Comparison of ENCODE assay signal across 10 cellular contexts in genomic region chr20:34300809-34301586, GRCh38. TPM values are rescaled to one million over a fixed set of nuclear protein-coding genes. Genes with fewer than 3 reads are reported as not detected.
DNase-seq lines count a peak whose midpoint lies in the region; ATAC-seq and TF ChIP-seq lines count a peak whose summit lies in the region.
"Had no signal": no experiment of that assay in that cellular context is flagged by ENCODE, and none has a peak within 500 bp of the region (broad histone marks: within the 10 kb centered on the region; RNA-seq: fewer than 3 reads in every experiment).

No MANE protein-coding gene starts in this region.

- H3K9me2 ChIP-seq in HCT116 (ENCODE audit: insufficient read depth): no peaks in the 10 kb centered on the region

- H3K36me3 ChIP-seq in HCT116 (ENCODE audit: control insufficient read depth in 1 of 2, insufficient read depth in 2 of 2, low read length in 2 of 2) (peaks cover 0 to 25% of the 10 kb centered on the region in 2 experiments; a peak in 2 of 4 replicates), iPS-18a (ENCODE audit: control insufficient read depth, low read depth, low read length) (peaks cover 10% of the 10 kb centered on the region)
- H3K36me3 ChIP-seq: adrenal gland had no signal

- H2AFZ ChIP-seq in HCT116 (ENCODE audit: low read depth, low read length, poor library complexity, severe bottlenecking): no peak overlapping the region

- H3K36me3 Mint-ChIP-seq in T-helper 17 cell (ENCODE audit: low read depth): no peaks in the 10 kb centered on the region

- peaks cover 13 to 45% of the 10 kb centered on the region in 2 experiments for H3K4me1 ChIP-seq in HCT116 (ENCODE audit: control insufficient read depth in 1 of 2, insufficient read depth in 2 of 2, low read length in 2 of 2)
- H3K4me1 ChIP-seq in iPS-18a (ENCODE audit: control insufficient read depth, low read depth, low read length): peaks cover 5% of the 10 kb centered on the region

- H3K27me3 ChIP-seq in HCT116 (ENCODE audit: insufficient read depth, low read length) (no peaks in the 10 kb centered on the region), iPS-18a (ENCODE audit: control insufficient read depth, insufficient read depth, low read length) (no peaks in the 10 kb centered on the region)
- H3K27me3 ChIP-seq: adrenal gland had no signal

- ATAC-seq in HCT116: no peak
- ATAC-seq in T-helper 17 cell: no peak
- ATAC-seq in GM19395 (IDR thresholded peaks at IDR 0.05; ENCODE audit: unreplicated experiment): no peak
- no peak for ATAC-seq in HG03354 (IDR thresholded peaks at IDR 0.05; ENCODE audit: poor library complexity, severe bottlenecking, unreplicated experiment)

- POLR2A ChIA-PET in HCT116 (lab: Charles Lee): interaction anchor here (1.3 kb wide), 2 partner anchors 10 to 183 kb away, joined by 3 to 4 read pairs; no protein-coding TSS in a partner anchor

- RAD21 ChIA-PET in HCT116 (lab: Charles Lee; ENCODE audit: low non-redundant PET in 1 of 2, low total read pairs in 2 of 2, uncharacterized antibody in 2 of 2, unreplicated experiment in 2 of 2): no interaction called here

- peak overlapping the region; percentile 97 for H3K9ac ChIP-seq in HCT116 (ENCODE audit: low read length)
- H3K9ac ChIP-seq in iPS-18a (ENCODE audit: low read length): peak overlapping the region; percentile 16

- H3K79me2 ChIP-seq in HCT116 (ENCODE audit: insufficient read depth, low read length): peaks cover 67% of the 10 kb centered on the region

- no peak for TF ChIP-seq POLR2A in HCT116 (IDR thresholded peaks at IDR 0.05; ENCODE audit: borderline replicate concordance, extremely low read depth, insufficient read depth, insufficient read length)

- H3K27ac ChIP-seq in C4-2B: peak overlapping the region; percentile 93
- H3K27ac ChIP-seq in HCT116 (ENCODE audit: low read depth, low read length): peak overlapping the region; percentile 28; the same call in 1 of the 2 replicates
- no peak overlapping the region for H3K27ac ChIP-seq in iPS-18a (ENCODE audit: low read length)
- H3K27ac ChIP-seq: adrenal gland had no signal

- peaks cover 8% of the 10 kb centered on the region for H3K4me1 Mint-ChIP-seq in T-helper 17 cell

- no TSS peak for BruUV-seq in HCT116 (replicated peaks; lab: Mats Ljungman, UMichigan)

- H3K4me3 ChIP-seq in HCT116 (replicated peaks in 1 of 2; ENCODE audit: low read depth in 1 of 2, low read length in 2 of 2): peak overlapping the region; percentile 55 to 80; a peak in 3 of 4 replicates
- peak overlapping the region; percentile 68 for H3K4me3 ChIP-seq in iPS-18a (ENCODE audit: low read length)

- DNase-seq in HCT116 (ENCODE audit: low read depth, low spot score) (no peak), T-helper 17 cell (no peak), kidney tubule cell (ENCODE audit: low spot score) (no peak)
- no peak for DNase-seq in stimulated activated CD4-positive, alpha-beta T cell treated with anti-CD3 and anti-CD28 coated beads, Interleukin-4, amount 100 ng/mL, for 24 hours

- peak overlapping the region; percentile 73 for H3K4me2 ChIP-seq in HCT116 (ENCODE audit: low read length)

- no peak overlapping the region for H3K27ac Mint-ChIP-seq in T-helper 17 cell

- H4K20me1 ChIP-seq in HCT116 (ENCODE audit: insufficient read depth): peaks cover 11% of the 10 kb centered on the region; the same call in 1 of the 2 replicates

- no peak for TF ChIP-seq RAD21 in HCT116 (IDR thresholded peaks at IDR 0.05; ENCODE audit: low read depth)

- H3K9me3 ChIP-seq in HCT116 (ENCODE audit: control insufficient read depth in 1 of 2, insufficient read depth in 1 of 2, low read depth in 1 of 2, low read length in 2 of 2): no peaks in the 10 kb centered on the region
- H3K9me3 ChIP-seq in T-helper 17 cell (ENCODE audit: control insufficient read depth, low read length, poor library complexity, severe bottlenecking): no peaks in the 10 kb centered on the region
- no peaks in the 10 kb centered on the region for H3K9me3 ChIP-seq in iPS-18a (ENCODE audit: control insufficient read depth, low read depth, low read length)
- H3K9me3 ChIP-seq: adrenal gland had no signal

- TF ChIP-seq CTCF in C4-2B (conservative IDR thresholded peaks at IDR 0.05): no peak
- no peak for TF ChIP-seq CTCF in HCT116 (IDR thresholded peaks at IDR 0.05 in 2 of 3, conservative IDR thresholded peaks at IDR 0.05 in 1 of 3; ENCODE audit: borderline replicate concordance in 1 of 3, insufficient read depth in 1 of 3, low read depth in 2 of 3, low read length in 2 of 3)

- H3K27me3 Mint-ChIP-seq in T-helper 17 cell: no peaks in the 10 kb centered on the region

- intact Hi-C loops in HCT116 (cut with micrococcal nuclease): no loop called here

- peak overlapping the region; percentile 31 for H3K4me3 Mint-ChIP-seq in T-helper 17 cell

- CTCF ChIA-PET in HCT116 (lab: Charles Lee): interaction anchor here (1.0 to 4.3 kb wide), 2 partner anchors 13 to 222 kb away, joined by 4 to 26 read pairs; no protein-coding TSS in a partner anchor

TF ChIP-seq in HCT116, 20 proteins besides CTCF, POLR2A, EP300 and RAD21 (continues in another document):
- TF ChIP-seq EZH2phosphoT487 (IDR thresholded peaks at IDR 0.05; ENCODE audit: borderline replicate concordance) (no peak), EGR1 (IDR thresholded peaks at IDR 0.05; ENCODE audit: low read depth) (no peak), POLR2AphosphoS5 (IDR thresholded peaks at IDR 0.05; ENCODE audit: low read depth, low read length) (no peak), FOSL1 (IDR thresholded peaks at IDR 0.05; ENCODE audit: low read depth) (no peak), ELF1 (IDR thresholded peaks at IDR 0.05; ENCODE audit: borderline replicate concordance, low read depth) (no peak), SP1 (IDR thresholded peaks at IDR 0.05; ENCODE audit: low read depth) (no peak), SRF (IDR thresholded peaks at IDR 0.05; ENCODE audit: low read depth) (no peak), CEBPB (IDR thresholded peaks at IDR 0.05; ENCODE audit: low read depth) (no peak), ATF3 (IDR thresholded peaks at IDR 0.05) (no peak), ZFX (IDR thresholded peaks at IDR 0.05) (no peak), JUND (IDR thresholded peaks at IDR 0.05) (no peak), CBX3 (IDR thresholded peaks at IDR 0.05; ENCODE audit: low read depth) (no peak), SIN3A (IDR thresholded peaks at IDR 0.05; ENCODE audit: low read depth) (no peak), YY1 (IDR thresholded peaks at IDR 0.05; ENCODE audit: extremely low read depth, insufficient replicate concordance, low read depth, low read length) (no peak), ZNF274 (IDR thresholded peaks at IDR 0.05; ENCODE audit: low read depth, low read length) (no peak), EZH2 (IDR thresholded peaks at IDR 0.05) (no peak), MAX (IDR thresholded peaks at IDR 0.05) (no peak)
- TF ChIP-seq, protein P1, sequence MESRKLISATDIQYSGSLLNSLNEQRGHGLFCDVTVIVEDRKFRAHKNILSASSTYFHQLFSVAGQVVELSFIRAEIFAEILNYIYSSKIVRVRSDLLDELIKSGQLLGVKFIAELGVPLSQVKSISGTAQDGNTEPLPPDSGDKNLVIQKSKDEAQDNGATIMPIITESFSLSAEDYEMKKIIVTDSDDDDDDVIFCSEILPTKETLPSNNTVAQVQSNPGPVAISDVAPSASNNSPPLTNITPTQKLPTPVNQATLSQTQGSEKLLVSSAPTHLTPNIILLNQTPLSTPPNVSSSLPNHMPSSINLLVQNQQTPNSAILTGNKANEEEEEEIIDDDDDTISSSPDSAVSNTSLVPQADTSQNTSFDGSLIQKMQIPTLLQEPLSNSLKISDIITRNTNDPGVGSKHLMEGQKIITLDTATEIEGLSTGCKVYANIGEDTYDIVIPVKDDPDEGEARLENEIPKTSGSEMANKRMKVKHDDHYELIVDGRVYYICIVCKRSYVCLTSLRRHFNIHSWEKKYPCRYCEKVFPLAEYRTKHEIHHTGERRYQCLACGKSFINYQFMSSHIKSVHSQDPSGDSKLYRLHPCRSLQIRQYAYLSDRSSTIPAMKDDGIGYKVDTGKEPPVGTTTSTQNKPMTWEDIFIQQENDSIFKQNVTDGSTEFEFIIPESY (IDR thresholded peaks at IDR 0.05; ENCODE audit: extremely low read depth, insufficient replicate concordance, low read length): no peak
- TF ChIP-seq, protein P2, sequence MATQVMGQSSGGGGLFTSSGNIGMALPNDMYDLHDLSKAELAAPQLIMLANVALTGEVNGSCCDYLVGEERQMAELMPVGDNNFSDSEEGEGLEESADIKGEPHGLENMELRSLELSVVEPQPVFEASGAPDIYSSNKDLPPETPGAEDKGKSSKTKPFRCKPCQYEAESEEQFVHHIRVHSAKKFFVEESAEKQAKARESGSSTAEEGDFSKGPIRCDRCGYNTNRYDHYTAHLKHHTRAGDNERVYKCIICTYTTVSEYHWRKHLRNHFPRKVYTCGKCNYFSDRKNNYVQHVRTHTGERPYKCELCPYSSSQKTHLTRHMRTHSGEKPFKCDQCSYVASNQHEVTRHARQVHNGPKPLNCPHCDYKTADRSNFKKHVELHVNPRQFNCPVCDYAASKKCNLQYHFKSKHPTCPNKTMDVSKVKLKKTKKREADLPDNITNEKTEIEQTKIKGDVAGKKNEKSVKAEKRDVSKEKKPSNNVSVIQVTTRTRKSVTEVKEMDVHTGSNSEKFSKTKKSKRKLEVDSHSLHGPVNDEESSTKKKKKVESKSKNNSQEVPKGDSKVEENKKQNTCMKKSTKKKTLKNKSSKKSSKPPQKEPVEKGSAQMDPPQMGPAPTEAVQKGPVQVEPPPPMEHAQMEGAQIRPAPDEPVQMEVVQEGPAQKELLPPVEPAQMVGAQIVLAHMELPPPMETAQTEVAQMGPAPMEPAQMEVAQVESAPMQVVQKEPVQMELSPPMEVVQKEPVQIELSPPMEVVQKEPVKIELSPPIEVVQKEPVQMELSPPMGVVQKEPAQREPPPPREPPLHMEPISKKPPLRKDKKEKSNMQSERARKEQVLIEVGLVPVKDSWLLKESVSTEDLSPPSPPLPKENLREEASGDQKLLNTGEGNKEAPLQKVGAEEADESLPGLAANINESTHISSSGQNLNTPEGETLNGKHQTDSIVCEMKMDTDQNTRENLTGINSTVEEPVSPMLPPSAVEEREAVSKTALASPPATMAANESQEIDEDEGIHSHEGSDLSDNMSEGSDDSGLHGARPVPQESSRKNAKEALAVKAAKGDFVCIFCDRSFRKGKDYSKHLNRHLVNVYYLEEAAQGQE (IDR thresholded peaks at IDR 0.05; ENCODE audit: low read depth): no peak

RNA-seq across cellular contexts. Expression of gene AHCY, which starts 2.2 kb away (rescaled TPM):
- total RNA-seq in HCT116 (2021; ENCODE audit: unreplicated experiment): 350 TPM
- 386 and 409 TPM in 2 replicates for polyA plus RNA-seq in HCT116 (2012)
- 10 to 100 TPM; 15.9 to 16.6 TPM for total RNA-seq in T-helper 17 cell

RNA-seq across cellular contexts. Expression of gene ASIP, which starts 59.8 kb away (rescaled TPM):
- not detected for total RNA-seq in HCT116 (2021; ENCODE audit: unreplicated experiment)
- 0.12 and 0.34 TPM in 2 replicates for polyA plus RNA-seq in HCT116 (2012)
- total RNA-seq in T-helper 17 cell: not detected
- total RNA-seq: NCI-H460 had no signal

Comparison
In these comparisons a context has a peak if more than half of its experiments do, and no peak if none do; other contexts are left out.
1. RNA of gene AHCY, which starts 2.2 kb away (total RNA-seq): 350 TPM in HCT116 (single experiment); 15.9 to 16.6 TPM in T-helper 17 cell; every median in the first group is over 10 times any median in the second.